7 cellular contexts compared by ENCODE assay signal in genomic region chr12:9283346-9284095, GRCh38.
DNase-seq lines count a peak whose midpoint lies in the region; ATAC-seq and TF ChIP-seq lines count a peak whose summit lies in the region.
"Not testable (repeated sequence)": the region's sequence is repeated elsewhere in the genome, so short reads cannot be mapped to it uniquely, and the experiment has no call there.

No MANE protein-coding gene starts in this region.

- BruUV-seq in mammary epithelial cell (replicated peaks; lab: Mats Ljungman, UMichigan) = TSS peak; percentile 40

- H3K9ac ChIP-seq in mammary epithelial cell (ENCODE audit: insufficient read depth, low read length) (peak overlapping the region; percentile 22), iPS-20b (ENCODE audit: low read depth, low read length) (peak overlapping the region; percentile 88)

- H3K9me3 ChIP-seq in mammary epithelial cell (replicated peaks; ENCODE audit: insufficient read depth, low read length); iPS-20b (ENCODE audit: insufficient read depth, low read depth, low read length): not testable (repeated sequence)

- in situ Hi-C loops in mammary epithelial cell (cut with MboI; ENCODE audit: low sequenced_read_pairs in 2 of 2) = not testable (repeated sequence)

- H3K27ac ChIP-seq in mammary epithelial cell (ENCODE audit: insufficient read depth, low read depth, low read length) (peak overlapping the region; percentile 42), iPS-20b (ENCODE audit: low read length) (peak overlapping the region; percentile 87)

- WGBS in mammary epithelial cell (ENCODE audit: low coverage, missing lambda C conversion rate) = 0% methylated on average over 25 of the region's 42 CpGs

- ATAC-seq in GM18517 (IDR thresholded peaks at IDR 0.05; ENCODE audit: unreplicated experiment) (peak; percentile 79), HG03432 (IDR thresholded peaks at IDR 0.05; ENCODE audit: unreplicated experiment) (peak; percentile 91)

- H2AFZ ChIP-seq in mammary epithelial cell (ENCODE audit: low read depth, low read length) = peak overlapping the region; percentile 92

- intact Hi-C loops in mammary epithelial cell (cut with micrococcal nuclease) = not testable (repeated sequence)

- not testable (repeated sequence) for TF ChIP-seq CTCF in mammary epithelial cell (conservative IDR thresholded peaks at IDR 0.05 in 1 of 2, IDR thresholded peaks at IDR 0.05 in 1 of 2; ENCODE audit: extremely low read depth in 1 of 2, insufficient read depth in 1 of 2, low read depth in 1 of 2, low read length in 2 of 2)

- H3K4me1 ChIP-seq in mammary epithelial cell (ENCODE audit: insufficient read depth, low read length); iPS-20b (ENCODE audit: insufficient read depth, low read length): not testable (repeated sequence)

- H3K79me2 ChIP-seq in mammary epithelial cell (ENCODE audit: insufficient read depth, low read length) = not testable (repeated sequence)

- H3K27me3 ChIP-seq in mammary epithelial cell (ENCODE audit: insufficient read depth, low read length); iPS-20b (ENCODE audit: insufficient read depth, low read length): not testable (repeated sequence)

- peak overlapping the region; percentile 78 for H3K4me2 ChIP-seq in mammary epithelial cell (ENCODE audit: insufficient read depth, low read depth, low read length)

- DNase-seq in NCI-H446 (lab: John Stamatoyannopoulos, UW) = peak; percentile 35 to 75
- peak; percentile 47 for DNase-seq in activated CD4-positive, CD25-positive, alpha-beta regulatory T cell treated with anti-CD3 and anti-CD28 coated beads, Interleukin-2, amount 50 U/mL, for 16 hours (ENCODE audit: low read depth, low spot score)
- DNase-seq in mammary epithelial cell = peak; percentile 17
- DNase-seq in skeletal muscle cell (ENCODE audit: low read depth) = peak; percentile 25

- not testable (repeated sequence) for H4K20me1 ChIP-seq in mammary epithelial cell (ENCODE audit: insufficient read depth, low read length)

- dilution Hi-C loops in mammary epithelial cell (cut with HindIII; ENCODE audit: low sequenced_read_pairs) = not testable (repeated sequence)

- H3K4me3 ChIP-seq in mammary epithelial cell (replicated peaks in 1 of 3; ENCODE audit: insufficient read depth in 1 of 3, low read depth in 2 of 3, low read length in 3 of 3) (peak overlapping the region; percentile 61 to 71 (median 63)), iPS-20b (ENCODE audit: low read length) (peak overlapping the region; percentile 77), skeletal muscle cell (ENCODE audit: low read depth, low read length) (peak overlapping the region; percentile 52)

- not testable (repeated sequence) for H3K36me3 ChIP-seq in mammary epithelial cell (ENCODE audit: insufficient read depth, low read length); iPS-20b (ENCODE audit: insufficient read depth, low read depth, low read length)

- CTCF ChIA-PET in mammary epithelial cell (lab: Charles Lee; ENCODE audit: low non-redundant PET) = not testable (repeated sequence)

Comparison
In these comparisons a context has a peak if more than half of its experiments do, and no peak if none do; other contexts are left out.
1. Peak in every context shown above with its lines: DNase-seq, ATAC-seq, H3K4me3 ChIP-seq and H3K27ac ChIP-seq.